15 cellular contexts compared by ENCODE assay signal in genomic region chr6:52200088-52200487, GRCh38. TPM values are rescaled to one million over a fixed set of nuclear protein-coding genes. Genes with fewer than 3 reads are reported as not detected.
A peak's percentile ranks its signal among the peaks of the same experiment; 100 is the strongest.
DNase-seq lines count a peak whose midpoint lies in the region; TF ChIP-seq lines count a peak whose summit lies in the region.
"Not testable (repeated sequence)": the region's sequence is repeated elsewhere in the genome, so short reads cannot be mapped to it uniquely, and the experiment has no call there.
"Had no signal": no experiment of that assay in that cellular context is flagged by ENCODE, and none has a peak within 500 bp of the region (broad histone marks: within the 10 kb centered on the region; RNA-seq: fewer than 3 reads in every experiment).

No MANE protein-coding gene starts in this region.

- no CpG with 5 or more reads among the region's 5 CpGs for WGBS in trophoblast cell (ENCODE audit: extremely low coverage, insufficient coverage, insufficient read length)

- not testable (repeated sequence) for H3K27me3 ChIP-seq in A673 (replicated peaks; ENCODE audit: insufficient read depth, low read depth, low read length, poor library complexity); trophoblast cell (ENCODE audit: insufficient read depth, low read length)

- H3K27ac ChIP-seq in A673 (ENCODE audit: low read depth, low read length, poor library complexity, severe bottlenecking); trophoblast cell (ENCODE audit: low read depth, low read length): not testable (repeated sequence)
- H3K27ac ChIP-seq in SK-N-MC, result peak overlapping the region; percentile 54; the same call in 1 of the 2 replicates

- not testable (repeated sequence) for H4K8ac ChIP-seq in trophoblast cell (ENCODE audit: low read depth, low read length)

- H3K79me2 ChIP-seq in trophoblast cell (ENCODE audit: control insufficient read depth, insufficient read depth, low read length, poor library complexity), result not testable (repeated sequence)

- intact Hi-C loops in A673 (cut with micrococcal nuclease; ENCODE audit: unreplicated experiment), result not testable (repeated sequence)

- not testable (repeated sequence) for H2BK120ac ChIP-seq in trophoblast cell (ENCODE audit: insufficient read depth, low read length, poor library complexity)

- CTCF ChIA-PET in A673 (lab: Charles Lee), result not testable (repeated sequence)

- not testable (repeated sequence) for H2BK12ac ChIP-seq in trophoblast cell (ENCODE audit: low read length)

- not testable (repeated sequence) for H2BK5ac ChIP-seq in trophoblast cell (ENCODE audit: low read depth, low read length, poor library complexity)

- not testable (repeated sequence) for BruUV-seq in A673 (replicated peaks; lab: Mats Ljungman, UMichigan)

- H2AK5ac ChIP-seq in trophoblast cell (ENCODE audit: low read length), result not testable (repeated sequence)

- not testable (repeated sequence) for H3K9ac ChIP-seq in SK-N-MC (ENCODE audit: insufficient read length); trophoblast cell (ENCODE audit: low read length)

- H3K4me1 ChIP-seq in A673 (ENCODE audit: insufficient read depth, low read length, poor library complexity, severe bottlenecking); trophoblast cell (ENCODE audit: control insufficient read depth in 1 of 2, insufficient read depth in 2 of 2, low read length in 2 of 2): not testable (repeated sequence)

- peak; percentile 15 for DNase-seq in A673 (ENCODE audit: low spot score)
- DNase-seq in ELF-1 (ENCODE audit: low read depth, low spot score), result peak; percentile 26
- DNase-seq in HT1080 (ENCODE audit: low read depth), result peak; percentile 4
- DNase-seq in NCI-H82 (lab: John Stamatoyannopoulos, UW), result peak; percentile 23
- peak; percentile 52 for DNase-seq in SK-N-MC (ENCODE audit: low read depth, low spot score)
- peak; percentile 4 for DNase-seq in fibroblast of the aortic adventitia (ENCODE audit: low read depth)
- DNase-seq in trophoblast cell, result peak; percentile 17 to 47

- not testable (repeated sequence) for H2AFZ ChIP-seq in trophoblast cell (ENCODE audit: insufficient read depth, low read length, poor library complexity)

- H3K4me2 ChIP-seq in trophoblast cell (ENCODE audit: low read length), result not testable (repeated sequence)

- H3K36me3 ChIP-seq in A673 (ENCODE audit: insufficient read depth, low read length, poor library complexity, severe bottlenecking); SK-N-MC (ENCODE audit: insufficient read depth, low read length); trophoblast cell (ENCODE audit: control insufficient read depth in 1 of 2, insufficient read depth in 2 of 2, low read length in 2 of 2): not testable (repeated sequence)

- H4K12ac ChIP-seq in trophoblast cell (ENCODE audit: low read depth, low read length), result not testable (repeated sequence)

- not testable (repeated sequence) for H3K18ac ChIP-seq in trophoblast cell (ENCODE audit: low read length)

- H3K79me1 ChIP-seq in trophoblast cell (ENCODE audit: low read length), result not testable (repeated sequence)

- POLR2A ChIA-PET in A673 (lab: Charles Lee; ENCODE audit: low non-redundant PET), result not testable (repeated sequence)

- not testable (repeated sequence) for H3K4me3 ChIP-seq in A673 (ENCODE audit: low read depth, low read length, poor library complexity, severe bottlenecking); fibroblast of the aortic adventitia (ENCODE audit: low read depth, low read length); trophoblast cell (ENCODE audit: low read depth, low read length)
- peak overlapping the region; percentile 30; the same call in 1 of the 2 replicates for H3K4me3 ChIP-seq in SK-N-MC

- H3K4ac ChIP-seq in trophoblast cell (ENCODE audit: low read depth, low read length), result not testable (repeated sequence)

- H3K23ac ChIP-seq in trophoblast cell (ENCODE audit: low read length), result not testable (repeated sequence)

- TF ChIP-seq CTCF in A673 (conservative IDR thresholded peaks at IDR 0.05; ENCODE audit: low read depth, low read length); fibroblast of the aortic adventitia (IDR thresholded peaks at IDR 0.05; ENCODE audit: insufficient read depth, low read length): not testable (repeated sequence)

- not testable (repeated sequence) for H3K14ac ChIP-seq in trophoblast cell (ENCODE audit: low read length)

- not testable (repeated sequence) for H4K91ac ChIP-seq in trophoblast cell (ENCODE audit: low read depth, low read length)

- H3K9me3 ChIP-seq in A673 (ENCODE audit: low read depth, low read length, poor library complexity, severe bottlenecking); SK-N-MC (ENCODE audit: low read depth, low read length); trophoblast cell (ENCODE audit: insufficient read depth, low read depth, low read length): not testable (repeated sequence)

RNA-seq across cellular contexts. Expression of gene IL17A, which starts 13.9 kb away (rescaled TPM):
- total RNA-seq in A673 (2021), result not detected in 2 replicates
- not detected in 2 replicates for total RNA-seq in HT1080 (2014; rRNA removed; shearing (Covaris generic))
- polyA plus RNA-seq in HT1080 (2015; cell fraction: cytosol; rRNA removed), result not detected in 2 replicates
- polyA plus RNA-seq in HT1080 (2015; cell fraction: nucleus; rRNA removed), result not detected in 2 replicates
- total RNA-seq in fibroblast of the aortic adventitia (ENCODE audit: low replicate concordance), result not detected in 2 replicates
- not detected in 2 replicates for polyA plus RNA-seq in trophoblast cell (2013)
- total RNA-seq: Calu3; CD4-positive, alpha-beta memory T cell; HepG2 had no signal
- polyA plus RNA-seq: A549, AG04450, CD14-positive monocyte, HepG2, IgD-negative memory B cell had no signal

RNA-seq across cellular contexts. Expression of gene IL17F, which starts 44.2 kb away (rescaled TPM):
- total RNA-seq in A673 (2021) (not detected in 2 replicates), fibroblast of the aortic adventitia (ENCODE audit: low replicate concordance) (not detected in 2 replicates)
- not detected in 2 replicates for total RNA-seq in HT1080 (2014; rRNA removed; shearing (Covaris generic))
- polyA plus RNA-seq in HT1080 (2015; cell fraction: cytosol; rRNA removed), result not detected in 2 replicates
- polyA plus RNA-seq in HT1080 (2015; cell fraction: nucleus; rRNA removed), result not detected in 2 replicates
- not detected in 2 replicates for polyA plus RNA-seq in trophoblast cell (2013)
- total RNA-seq: Calu3; CD4-positive, alpha-beta memory T cell; H7; HepG2 had no signal
- polyA plus RNA-seq: A549; AG04450; CD14-positive monocyte; CD4-positive, alpha-beta memory T cell; HepG2; IgD-negative memory B cell had no signal
